28 cellular contexts compared by ENCODE assay signal in genomic region chr7:44098092-44099068, GRCh38. TPM values are rescaled to one million over a fixed set of nuclear protein-coding genes. Genes with fewer than 3 reads are reported as not detected.
A peak's percentile ranks its signal among the peaks of the same experiment; 100 is the strongest.
DNase-seq lines count a peak whose midpoint lies in the region; ATAC-seq and TF ChIP-seq lines count a peak whose summit lies in the region.
"Had no signal": no experiment of that assay in that cellular context is flagged by ENCODE, and none has a peak within 500 bp of the region (broad histone marks: within the 10 kb centered on the region; RNA-seq: fewer than 3 reads in every experiment).

No MANE protein-coding gene starts in this region.

- peaks cover 16% of the 10 kb centered on the region for H3K4me1 Mint-ChIP-seq in activated T-cell treated with anti-CD3 and anti-CD28 coated beads, Interleukin-2, amount 50 U/mL, for 24 hours (ENCODE audit: low read depth)
- peaks cover 31% of the 10 kb centered on the region for H3K4me1 Mint-ChIP-seq in activated naive CD8-positive, alpha-beta T cell treated with anti-CD3 and anti-CD28 coated beads, Interleukin-2, amount 10 ng/mL, durations not matched to agents 7 days and 5 days

- no peak overlapping the region for H4K91ac ChIP-seq in neuronal stem cell (ENCODE audit: low read depth, low read length, poor library complexity)

- no peak overlapping the region for H4K8ac ChIP-seq in neuronal stem cell (ENCODE audit: low read depth, low read length)

- DNase-seq in activated T-cell treated with anti-CD3 and anti-CD28 coated beads, Interleukin-2, amount 50 U/mL, for 24 hours: no peak
- no peak for DNase-seq in activated T-cell treated with anti-CD3 and anti-CD28 coated beads, Interleukin-2, amount 50 U/mL, for 48 hours
- DNase-seq in MM.1S: no peak
- no peak for DNase-seq in activated naive CD8-positive, alpha-beta T cell treated with anti-CD3 and anti-CD28 coated beads, Interleukin-2, amount 10 ng/mL, durations not matched to agents 7 days and 5 days
- DNase-seq in tibial artery: no peak
- no peak for DNase-seq in NCI-H345 treated with DMSO at 0.1 percent for 48 hours (lab: John Stamatoyannopoulos, UW; ENCODE audit: unreplicated experiment)
- DNase-seq in neuronal stem cell (ENCODE audit: low spot score): no peak
- DNase-seq: activated CD4-positive, alpha-beta T cell treated with anti-CD3 and anti-CD28 coated beads, Interleukin-2, amount 50 U/mL, for 1 hour; activated gamma-delta T cell treated with Interleukin-2 at 50 U/mL for 16 hours; amygdala; BE2C; COR-L47; cortex of kidney; HFFc6; kidney; lower lobe of right lung; NCI-H1048; NCI-H187 treated with DMSO at 0.1 percent for 48 hours; NCI-H774; PC-9; SHP77 treated with DMSO at 0.1 percent for 48 hours had no signal

- no peak overlapping the region for H2BK5ac ChIP-seq in neuronal stem cell (ENCODE audit: low read length)

- H2BK12ac ChIP-seq in neuronal stem cell (ENCODE audit: low read length): no peak overlapping the region

- H3F3A ChIP-seq in MM.1S (ENCODE audit: insufficient read depth, low read length): peaks cover 11% of the 10 kb centered on the region

- intact Hi-C loops in tibial artery (cut with DNase I; ENCODE audit: low total_unique reads): no loop called here

- H2BK120ac ChIP-seq in neuronal stem cell (ENCODE audit: low read depth, low read length): no peak overlapping the region

- H3K27ac ChIP-seq in MM.1S (ENCODE audit: low read length) (peak overlapping the region; percentile 93), tibial artery (peak overlapping the region; percentile 98 to 100), neuronal stem cell (replicated peaks; ENCODE audit: low read length) (no peak overlapping the region)
- H3K27ac ChIP-seq: cardiac muscle cell, lower lobe of right lung, neural progenitor cell, PC-9 had no signal

- H3K79me1 ChIP-seq in neuronal stem cell (ENCODE audit: low read depth, low read length): no peaks in the 10 kb centered on the region

- H3K9ac ChIP-seq in MM.1S (ENCODE audit: low read length): peak overlapping the region; percentile 51
- H3K9ac ChIP-seq in neuronal stem cell (ENCODE audit: low read depth, low read length, poor library complexity): no peak overlapping the region
- H3K9ac ChIP-seq: neural progenitor cell had no signal

- no peaks in the 10 kb centered on the region for H3K9me2 ChIP-seq in MM.1S (replicated peaks; ENCODE audit: insufficient read depth, low read length)

- H3K27me3 ChIP-seq in MM.1S (replicated peaks; ENCODE audit: insufficient read depth, low read length): no peaks in the 10 kb centered on the region
- H3K27me3 ChIP-seq in tibial artery: no peaks in the 10 kb centered on the region
- peaks cover 0 to 5% (median 3%) of the 10 kb centered on the region in 3 experiments for H3K27me3 ChIP-seq in neuronal stem cell (ENCODE audit: control insufficient read depth in 3 of 3, insufficient read depth in 3 of 3, low read depth in 1 of 3, low read length in 3 of 3)
- H3K27me3 ChIP-seq: BE2C, cardiac muscle cell had no signal

- POLR2A ChIA-PET in activated naive CD8-positive, alpha-beta T cell treated with anti-CD3 and anti-CD28 coated beads, Interleukin-2, amount 10 ng/mL, durations not matched to agents 7 days and 5 days (lab: Charles Lee): interaction anchor here (0.9 to 2.3 kb wide), 6 partner anchors 13 to 102 kb away, joined by 3 to 7 read pairs (median 4); partner anchors contain the start of genes DBNL and YKT6

- TF ChIP-seq CTCF in MM.1S (IDR thresholded peaks at IDR 0.05; ENCODE audit: low read length): no peak
- no peak for TF ChIP-seq CTCF in tibial artery (IDR thresholded peaks at IDR 0.05)

- H3K4me3 ChIP-seq in MM.1S (ENCODE audit: low read length) (no peak overlapping the region), tibial artery (no peak overlapping the region), neuronal stem cell (ENCODE audit: low read length in 2 of 2) (no peak overlapping the region)
- H3K4me3 ChIP-seq: cardiac muscle cell, lower lobe of right lung, neural progenitor cell, PC-9 had no signal

- peaks cover 5% of the 10 kb centered on the region for H3K27me3 Mint-ChIP-seq in activated T-cell treated with anti-CD3 and anti-CD28 coated beads, Interleukin-2, amount 50 U/mL, for 24 hours
- peaks cover 4% of the 10 kb centered on the region for H3K27me3 Mint-ChIP-seq in activated naive CD8-positive, alpha-beta T cell treated with anti-CD3 and anti-CD28 coated beads, Interleukin-2, amount 10 ng/mL, durations not matched to agents 7 days and 5 days

- H3K36me3 Mint-ChIP-seq in activated T-cell treated with anti-CD3 and anti-CD28 coated beads, Interleukin-2, amount 50 U/mL, for 24 hours (ENCODE audit: low read depth): no peaks in the 10 kb centered on the region
- H3K36me3 Mint-ChIP-seq in activated naive CD8-positive, alpha-beta T cell treated with anti-CD3 and anti-CD28 coated beads, Interleukin-2, amount 10 ng/mL, durations not matched to agents 7 days and 5 days: peaks cover 1% of the 10 kb centered on the region
- H3K36me3 Mint-ChIP-seq: neural progenitor cell had no signal

- H3K9me3 ChIP-seq in MM.1S (replicated peaks; ENCODE audit: insufficient read depth, low read length) (no peaks in the 10 kb centered on the region), tibial artery (no peaks in the 10 kb centered on the region), neuronal stem cell (replicated peaks in 1 of 2; ENCODE audit: control insufficient read depth in 2 of 2, insufficient read depth in 1 of 2, low read depth in 1 of 2, low read length in 2 of 2) (no peaks in the 10 kb centered on the region)
- H3K9me3 ChIP-seq: BE2C, lower lobe of right lung had no signal

- no peak overlapping the region for H3K18ac ChIP-seq in neuronal stem cell (ENCODE audit: low read length)

- H2AK5ac ChIP-seq in neuronal stem cell (ENCODE audit: low read depth, low read length): no peak overlapping the region

- no peaks in the 10 kb centered on the region for H3K79me2 ChIP-seq in MM.1S (ENCODE audit: low read length)

- peaks cover 27% of the 10 kb centered on the region for H3K4me1 ChIP-seq in MM.1S (ENCODE audit: low read length)
- H3K4me1 ChIP-seq in tibial artery: peaks cover 0 to 86% (median 55%) of the 10 kb centered on the region in 4 donors
- peaks cover 0 to 5% of the 10 kb centered on the region in 2 donors for H3K4me1 ChIP-seq in neuronal stem cell (ENCODE audit: control insufficient read depth in 2 of 2, insufficient read depth in 1 of 2, low read depth in 1 of 2, low read length in 2 of 2)
- H3K4me1 ChIP-seq: neural progenitor cell had no signal

- no peak overlapping the region for H2BK15ac ChIP-seq in neuronal stem cell (ENCODE audit: low read length)

- ATAC-seq in activated naive CD8-positive, alpha-beta T cell treated with anti-CD3 and anti-CD28 coated beads, Interleukin-2, amount 10 ng/mL, durations not matched to agents 7 days and 5 days (ENCODE audit: low read depth): peak; percentile 65
- ATAC-seq in HG02981 (IDR thresholded peaks at IDR 0.05; ENCODE audit: unreplicated experiment): no peak
- ATAC-seq: lower lobe of right lung had no signal

- H4K20me1 ChIP-seq in MM.1S (ENCODE audit: insufficient read depth, low read length): no peaks in the 10 kb centered on the region

- no peak overlapping the region for H3K4ac ChIP-seq in neuronal stem cell (ENCODE audit: low read length)

- H3K4me2 ChIP-seq in MM.1S (ENCODE audit: low read depth, low read length) (peak overlapping the region; percentile 31; the same call in 1 of the 2 replicates), neuronal stem cell (ENCODE audit: insufficient read depth, low read length, poor library complexity, severe bottlenecking) (no peak overlapping the region)
- H3K4me2 ChIP-seq: neural progenitor cell, PC-9 had no signal

- H3K4me3 Mint-ChIP-seq in activated T-cell treated with anti-CD3 and anti-CD28 coated beads, Interleukin-2, amount 50 U/mL, for 24 hours: no peak overlapping the region
- H3K4me3 Mint-ChIP-seq in activated naive CD8-positive, alpha-beta T cell treated with anti-CD3 and anti-CD28 coated beads, Interleukin-2, amount 10 ng/mL, durations not matched to agents 7 days and 5 days: peak overlapping the region; percentile 37
- H3K4me3 Mint-ChIP-seq: HFFc6, neural progenitor cell had no signal

- H3K23ac ChIP-seq in neuronal stem cell (ENCODE audit: low read depth, low read length, poor library complexity): no peak overlapping the region

- H3K36me3 ChIP-seq in MM.1S (replicated peaks; ENCODE audit: insufficient read depth, low read length) (no peaks in the 10 kb centered on the region), tibial artery (no peaks in the 10 kb centered on the region), neuronal stem cell (replicated peaks in 1 of 2; ENCODE audit: control insufficient read depth in 2 of 2, insufficient read depth in 2 of 2, low read length in 2 of 2) (no peaks in the 10 kb centered on the region)
- H3K36me3 ChIP-seq: BE2C, cardiac muscle cell, lower lobe of right lung, neural progenitor cell had no signal

- peak overlapping the region; percentile 87 for H3K27ac Mint-ChIP-seq in activated T-cell treated with anti-CD3 and anti-CD28 coated beads, Interleukin-2, amount 50 U/mL, for 24 hours
- H3K27ac Mint-ChIP-seq in activated naive CD8-positive, alpha-beta T cell treated with anti-CD3 and anti-CD28 coated beads, Interleukin-2, amount 10 ng/mL, durations not matched to agents 7 days and 5 days: peak overlapping the region; percentile 88
- H3K27ac Mint-ChIP-seq: HFFc6, neural progenitor cell, progenitor cell of endocrine pancreas had no signal

- peak overlapping the region; percentile 67 for H2AFZ ChIP-seq in MM.1S (ENCODE audit: low read length)
- no peak overlapping the region for H2AFZ ChIP-seq in neuronal stem cell (ENCODE audit: low read length)
- H2AFZ ChIP-seq: neural progenitor cell, PC-9 had no signal

- H3K9me3 Mint-ChIP-seq in activated T-cell treated with anti-CD3 and anti-CD28 coated beads, Interleukin-2, amount 50 U/mL, for 24 hours: no peaks in the 10 kb centered on the region
- H3K9me3 Mint-ChIP-seq in activated naive CD8-positive, alpha-beta T cell treated with anti-CD3 and anti-CD28 coated beads, Interleukin-2, amount 10 ng/mL, durations not matched to agents 7 days and 5 days: peaks cover 1% of the 10 kb centered on the region
- H3K9me3 Mint-ChIP-seq: HFFc6, neural progenitor cell had no signal

- no CpG with 5 or more reads among the region's 6 CpGs for WGBS in neuronal stem cell (ENCODE audit: extremely low coverage in 2 of 2, insufficient read length in 2 of 2, insufficient replicate concordance in 1 of 2), 2 donors

- no peak overlapping the region for H3K14ac ChIP-seq in neuronal stem cell (ENCODE audit: low read length)

RNA-seq across cellular contexts. Expression of gene AEBP1, which starts 5.8 kb away (rescaled TPM):
- total RNA-seq in activated naive CD8-positive, alpha-beta T cell treated with anti-CD3 and anti-CD28 coated beads, Interleukin-2, amount 10 ng/mL, durations not matched to agents 7 days and 5 days: 10 to 100 TPM; 21.5 to 22.0 TPM
- 24.7 TPM for polyA plus RNA-seq in neuronal stem cell (2013, experiment 1 of 2)
- 25.4 TPM for polyA plus RNA-seq in neuronal stem cell (2013, experiment 2 of 2)
- total RNA-seq: A172, Daoy had no signal

RNA-seq across cellular contexts. Expression of gene POLM, which starts 16.1 kb away (rescaled TPM):
- total RNA-seq in activated naive CD8-positive, alpha-beta T cell treated with anti-CD3 and anti-CD28 coated beads, Interleukin-2, amount 10 ng/mL, durations not matched to agents 7 days and 5 days: 10 to 100 TPM; 51.0 to 54.5 TPM
- polyA plus RNA-seq in neuronal stem cell (2013, experiment 1 of 2): 9.9 TPM
- polyA plus RNA-seq in neuronal stem cell (2013, experiment 2 of 2): 8.9 TPM

RNA-seq across cellular contexts. Expression of gene POLD2, which starts 25.0 kb away (rescaled TPM):
- 10 to 100 TPM; 99.3 to 99.4 TPM for total RNA-seq in activated naive CD8-positive, alpha-beta T cell treated with anti-CD3 and anti-CD28 coated beads, Interleukin-2, amount 10 ng/mL, durations not matched to agents 7 days and 5 days
- 157 TPM for polyA plus RNA-seq in neuronal stem cell (2013, experiment 1 of 2)
- polyA plus RNA-seq in neuronal stem cell (2013, experiment 2 of 2): 156 TPM

RNA-seq across cellular contexts. Expression of gene PGAM2, which starts 33.0 kb away (rescaled TPM):
- total RNA-seq in activated naive CD8-positive, alpha-beta T cell treated with anti-CD3 and anti-CD28 coated beads, Interleukin-2, amount 10 ng/mL, durations not matched to agents 7 days and 5 days: 1 to 10 TPM in 1 of 2 experiments, under 1 TPM in 1; 0.74 to 2.1 TPM
- polyA plus RNA-seq in neuronal stem cell (2013, experiment 1 of 2): 17.7 TPM
- polyA plus RNA-seq in neuronal stem cell (2013, experiment 2 of 2): 17.9 TPM
- total RNA-seq: A172, Daoy, glomerular endothelial cell had no signal

RNA-seq across cellular contexts. Expression of gene MYL7, which starts 42.8 kb away (rescaled TPM):
- not detected for total RNA-seq in activated naive CD8-positive, alpha-beta T cell treated with anti-CD3 and anti-CD28 coated beads, Interleukin-2, amount 10 ng/mL, durations not matched to agents 7 days and 5 days
- polyA plus RNA-seq in neuronal stem cell (2013, experiment 1 of 2): 0.07 TPM
- polyA plus RNA-seq in neuronal stem cell (2013, experiment 2 of 2): not detected
- total RNA-seq: A172, Daoy, glomerular endothelial cell, kidney, PC-9 had no signal
